1 cellular context compared by ENCODE assay signal in genomic region chrX:110853610-110854009, GRCh38.
TF ChIP-seq lines count a peak whose summit lies in the region.

No MANE protein-coding gene starts in this region.

TF ChIP-seq in WTC11, 78 proteins besides CTCF, POLR2A, EP300 and RAD21 (continued from another document):
- TF ChIP-seq SMAD4 (CRISPR knock-in tag; IDR thresholded peaks at IDR 0.05) = no peak
- no peak for TF ChIP-seq CBFB (CRISPR knock-in tag; IDR thresholded peaks at IDR 0.05; ENCODE audit: low read depth)
- no peak for TF ChIP-seq ATF3 (CRISPR knock-in tag; conservative IDR thresholded peaks at IDR 0.05)
- TF ChIP-seq ZMAT4 (CRISPR knock-in tag; IDR thresholded peaks at IDR 0.05) = no peak
